Comparison of ENCODE assay signal across 10 cellular contexts in genomic region chr9:97981828-97982164, GRCh38. TPM values are rescaled to one million over a fixed set of nuclear protein-coding genes. Genes with fewer than 3 reads are reported as not detected.
A peak's percentile ranks its signal among the peaks of the same experiment; 100 is the strongest.
DNase-seq lines count a peak whose midpoint lies in the region; ATAC-seq, FAIRE-seq and TF ChIP-seq lines count a peak whose summit lies in the region.
"Had no signal": no experiment of that assay in that cellular context is flagged by ENCODE, and none has a peak within 500 bp of the region (broad histone marks: within the 10 kb centered on the region; RNA-seq: fewer than 3 reads in every experiment).

No MANE protein-coding gene starts in this region.

- H3K36me3 Mint-ChIP-seq in GM23338 (ENCODE audit: low read depth) (peaks cover 8% of the 10 kb centered on the region; the same call in 1 of the 3 replicates), memory B cell (no peaks in the 10 kb centered on the region)
- H3K36me3 Mint-ChIP-seq in activated CD8-positive, alpha-beta T cell treated with anti-CD3 and anti-CD28 coated beads for 36 hours (ENCODE audit: low read depth): peaks cover 20% of the 10 kb centered on the region
- H3K36me3 Mint-ChIP-seq in effector memory CD8-positive, alpha-beta T cell (ENCODE audit: insufficient read depth): peaks cover 14% of the 10 kb centered on the region

- TF ChIP-seq CTCF in A549 (IDR thresholded peaks at IDR 0.05) (no peak), GM23338 (conservative IDR thresholded peaks at IDR 0.05; ENCODE audit: low read depth in 2 of 2) (no peak)
- no peak for TF ChIP-seq CTCF in activated CD8-positive, alpha-beta T cell treated with anti-CD3 and anti-CD28 coated beads for 36 hours (IDR thresholded peaks at IDR 0.05)

- H3K4me1 ChIP-seq in A549 (peaks cover 26% of the 10 kb centered on the region), GM23338 (ENCODE audit: insufficient read depth) (peaks cover 11% of the 10 kb centered on the region; the same call in 1 of the 2 replicates)

- CTCF ChIA-PET in A549 (lab: Yijun Ruan, JAX): interaction anchor here (0.7 to 3.4 kb wide), 6 partner anchors 11 to 59 kb away, joined by 3 to 35 read pairs (median 4); partner anchors contain the start of gene TRMO
- CTCF ChIA-PET in activated CD8-positive, alpha-beta T cell treated with anti-CD3 and anti-CD28 coated beads for 36 hours (lab: Charles Lee): interaction anchor here (1.2 to 8.4 kb wide), 6 partner anchors 13 to 64 kb away, joined by 4 to 74 read pairs (median 4); partner anchors contain the start of gene TRMO

- H4K20me1 ChIP-seq in GM23338 (replicated peaks; ENCODE audit: insufficient read depth): peaks cover 22% of the 10 kb centered on the region

- in situ Hi-C loops in KBM-7 (cut with MboI; ENCODE audit: low pct_unique_long_range_greater_than_20kb, low sequenced_read_pairs): no loop called here

- H3K4me3 Mint-ChIP-seq in GM23338 (no peak overlapping the region; the same call in 2 of the 3 replicates), memory B cell (no peak overlapping the region)
- H3K4me3 Mint-ChIP-seq in activated CD8-positive, alpha-beta T cell treated with anti-CD3 and anti-CD28 coated beads for 36 hours: peak overlapping the region; percentile 83
- H3K4me3 Mint-ChIP-seq in effector memory CD8-positive, alpha-beta T cell: peak overlapping the region in 1 of 2 donors; percentile 48

- H3K4me1 Mint-ChIP-seq in GM23338 (peaks cover 10% of the 10 kb centered on the region), memory B cell (peaks cover 13% of the 10 kb centered on the region)
- H3K4me1 Mint-ChIP-seq in activated CD8-positive, alpha-beta T cell treated with anti-CD3 and anti-CD28 coated beads for 36 hours (ENCODE audit: low read depth): peaks cover 44% of the 10 kb centered on the region
- peaks cover 16 to 24% of the 10 kb centered on the region in 2 donors for H3K4me1 Mint-ChIP-seq in effector memory CD8-positive, alpha-beta T cell (ENCODE audit: low read depth in 2 of 2)

- no peak for TF ChIP-seq RAD21 in A549 (conservative IDR thresholded peaks at IDR 0.05 in 1 of 2, IDR thresholded peaks at IDR 0.05 in 1 of 2)

- POLR2A ChIA-PET in A549 (lab: Yijun Ruan, JAX): interaction anchor here (1.7 to 2.5 kb wide), 2 partner anchors 59 to 75 kb away, joined by 7 to 13 read pairs; partner anchors contain the start of genes NANS and TRMO
- POLR2A ChIA-PET in activated CD8-positive, alpha-beta T cell treated with anti-CD3 and anti-CD28 coated beads for 36 hours (lab: Charles Lee): interaction anchor here (0.9 to 17.6 kb wide), 14 partner anchors 8 to 77 kb away, joined by 3 to 201 read pairs (median 21); partner anchors contain the start of genes HEMGN and TRMO

- H3K79me2 ChIP-seq in GM23338 (replicated peaks; ENCODE audit: insufficient read depth): peaks cover 18% of the 10 kb centered on the region

- peaks cover 3% of the 10 kb centered on the region; the same call in 1 of the 3 replicates for H3K9me3 Mint-ChIP-seq in GM23338
- no peaks in the 10 kb centered on the region for H3K9me3 Mint-ChIP-seq in activated CD8-positive, alpha-beta T cell treated with anti-CD3 and anti-CD28 coated beads for 36 hours
- H3K9me3 Mint-ChIP-seq in memory B cell: no peaks in the 10 kb centered on the region
- no peaks in the 10 kb centered on the region for H3K9me3 Mint-ChIP-seq in effector memory CD8-positive, alpha-beta T cell

- intact Hi-C loops in activated CD8-positive, alpha-beta T cell treated with anti-CD3 and anti-CD28 coated beads for 36 hours (cut with micrococcal nuclease): loop anchor here (2.0 kb wide), 1 partner anchor 59 kb away; the partner anchor contains the start of gene TRMO

- no peak overlapping the region for H2AFZ ChIP-seq in GM23338

- peak overlapping the region; percentile 34 to 99; a peak in 3 of 6 replicates for H3K27ac ChIP-seq in A549
- no peak overlapping the region for H3K27ac ChIP-seq in GM23338 (ENCODE audit: low read depth)

- no peaks in the 10 kb centered on the region for H3K36me3 ChIP-seq in GM23338 (ENCODE audit: insufficient read depth)
- H3K36me3 ChIP-seq: neutrophil had no signal

- H3F3A ChIP-seq in GM23338 (replicated peaks; ENCODE audit: low read depth): no peaks in the 10 kb centered on the region

- peaks cover 83% of the 10 kb centered on the region for H3K27me3 ChIP-seq in GM23338 (ENCODE audit: insufficient read depth)
- H3K27me3 ChIP-seq: neutrophil had no signal

- peaks cover 70% of the 10 kb centered on the region for H3K27me3 Mint-ChIP-seq in GM23338 (ENCODE audit: insufficient read depth, low read depth, poor library complexity)
- no peaks in the 10 kb centered on the region for H3K27me3 Mint-ChIP-seq in activated CD8-positive, alpha-beta T cell treated with anti-CD3 and anti-CD28 coated beads for 36 hours
- H3K27me3 Mint-ChIP-seq in memory B cell: no peaks in the 10 kb centered on the region
- no peaks in the 10 kb centered on the region for H3K27me3 Mint-ChIP-seq in effector memory CD8-positive, alpha-beta T cell

- no peak for TF ChIP-seq POLR2A in A549 (IDR thresholded peaks at IDR 0.05; ENCODE audit: low read length)

- no peak for DNase-seq in A549 (ENCODE audit: low read depth in 1 of 2, low spot score in 1 of 2)
- DNase-seq in GM23338 (ENCODE audit: low spot score): no peak
- DNase-seq in activated CD8-positive, alpha-beta T cell treated with anti-CD3 and anti-CD28 coated beads for 36 hours: no peak
- no peak for DNase-seq in memory B cell (ENCODE audit: low spot score in 2 of 2)
- no peak for DNase-seq in KBM-7
- DNase-seq in T1000 (lab: John Stamatoyannopoulos, UW): no peak
- no peak for DNase-seq in superior temporal gyrus (ENCODE audit: extremely low spot score)
- DNase-seq in effector memory CD8-positive, alpha-beta T cell: no peak
- DNase-seq: NCI-H1417 treated with DMSO at 0.1 percent for 48 hours had no signal

- H3K9me3 ChIP-seq in A549: no peaks in the 10 kb centered on the region
- H3K9me3 ChIP-seq: neutrophil had no signal

- TF ChIP-seq EP300 in A549 (IDR thresholded peaks at IDR 0.05): no peak

- H3K27ac Mint-ChIP-seq in GM23338 (no peak overlapping the region), memory B cell (peak overlapping the region; percentile 92)
- H3K27ac Mint-ChIP-seq in activated CD8-positive, alpha-beta T cell treated with anti-CD3 and anti-CD28 coated beads for 36 hours: peak overlapping the region; percentile 88
- H3K27ac Mint-ChIP-seq in effector memory CD8-positive, alpha-beta T cell: no peak overlapping the region

- no peak for FAIRE-seq in A549 (lab: Jason Lieb, UNC)

- H3K4me2 ChIP-seq in A549 (peak overlapping the region; percentile 91), GM23338 (no peak overlapping the region)

- H3K4me3 ChIP-seq in A549 (peak overlapping the region; percentile 86; the same call in 2 of the 3 replicates), GM23338 (peak overlapping the region; percentile 93; the same call in 1 of the 2 replicates)

- H3K9me2 ChIP-seq in GM23338 (ENCODE audit: insufficient read depth): no peaks in the 10 kb centered on the region

- ATAC-seq in A549: no peak
- no peak for ATAC-seq in GM23338
- no peak for ATAC-seq in activated CD8-positive, alpha-beta T cell treated with anti-CD3 and anti-CD28 coated beads for 36 hours
- no peak for ATAC-seq in memory B cell (ENCODE audit: low read depth)
- ATAC-seq in effector memory CD8-positive, alpha-beta T cell (replicated peaks): no peak

- 88% methylated on average over 4 of the region's 4 CpGs for WGBS in A549 (ENCODE audit: missing lambda C conversion rate)

TF ChIP-seq in A549, 52 proteins besides CTCF, POLR2A, EP300 and RAD21:
- no peak for TF ChIP-seq HEYL (CRISPR knock-in tag; IDR thresholded peaks at IDR 0.05)

TF ChIP-seq in GM23338, 12 proteins besides CTCF, POLR2A, EP300 and RAD21 (continues in another document):
- TF ChIP-seq STAT1 (IDR thresholded peaks at IDR 0.05; ENCODE audit: unreplicated experiment) (no peak), JUNB (IDR thresholded peaks at IDR 0.05; ENCODE audit: unreplicated experiment) (no peak), POLR2AphosphoS5 (IDR thresholded peaks at IDR 0.05; ENCODE audit: low read depth) (no peak), EZH2 (IDR thresholded peaks at IDR 0.05; ENCODE audit: low read depth, unreplicated experiment) (no peak)

RNA-seq across cellular contexts. Expression of gene ANP32B, which starts 1.3 kb away (rescaled TPM):
- 97.0 and 127 TPM in 2 replicates for polyA plus RNA-seq in A549 (2011; rRNA removed)
- polyA plus RNA-seq in A549 (2012; cell fraction: cytosol; rRNA removed): 49.0 and 58.8 TPM in 2 replicates
- polyA plus RNA-seq in A549 (2012; cell fraction: nucleus; rRNA removed): 12.9 and 16.1 TPM in 2 replicates
- polyA plus RNA-seq in A549 (2017; fragmentation: RNase III; extraction: RNeasy Plus Mini Kit Qiagen cat#74134 plus additional on column Dnase treatment): 346 to 360 TPM (median 350 TPM) in 3 replicates
- polyA minus RNA-seq in A549 (2011; rRNA and poly(A)+ RNA removed): 24.4 and 30.3 TPM in 2 replicates
- 13.1 and 21.0 TPM in 2 replicates for total RNA-seq in GM23338 (2014; rRNA removed; shearing (Covaris generic))
- 114 and 117 TPM in 2 replicates for polyA plus RNA-seq in GM23338 (2016; fragmentation: Nextera tagmentation; extraction: Ambion mirVana)
- total RNA-seq in activated CD8-positive, alpha-beta T cell treated with anti-CD3 and anti-CD28 coated beads for 36 hours: 100 to 1,000 TPM; 374 to 389 TPM

RNA-seq across cellular contexts. Expression of gene HEMGN, which starts 43.8 kb away (rescaled TPM):
- polyA plus RNA-seq in A549 (2011; rRNA removed) (not detected in 2 replicates), A549 (2017; fragmentation: RNase III; extraction: RNeasy Plus Mini Kit Qiagen cat#74134 plus additional on column Dnase treatment) (not detected in 3 replicates), GM23338 (2016; fragmentation: Nextera tagmentation; extraction: Ambion mirVana) (not detected in 2 replicates)
- polyA plus RNA-seq in A549 (2012; cell fraction: cytosol; rRNA removed): not detected in 2 replicates
- polyA plus RNA-seq in A549 (2012; cell fraction: nucleus; rRNA removed): not detected in 2 replicates
- polyA minus RNA-seq in A549 (2011; rRNA and poly(A)+ RNA removed): not detected in 2 replicates
- total RNA-seq in GM23338 (2014; rRNA removed; shearing (Covaris generic)): not detected in 2 replicates
- 1 to 10 TPM; 1.2 to 1.4 TPM for total RNA-seq in activated CD8-positive, alpha-beta T cell treated with anti-CD3 and anti-CD28 coated beads for 36 hours

RNA-seq across cellular contexts. Expression of gene TRMO, which starts 59.5 kb away (rescaled TPM):
- polyA plus RNA-seq in A549 (2011; rRNA removed) (18.8 and 19.4 TPM in 2 replicates), A549 (2017; fragmentation: RNase III; extraction: RNeasy Plus Mini Kit Qiagen cat#74134 plus additional on column Dnase treatment) (12.0 to 13.1 TPM (median 12.3 TPM) in 3 replicates), GM23338 (2016; fragmentation: Nextera tagmentation; extraction: Ambion mirVana) (4.7 and 5.0 TPM in 2 replicates)
- polyA plus RNA-seq in A549 (2012; cell fraction: cytosol; rRNA removed): 11.3 and 12.2 TPM in 2 replicates
- 8.0 and 15.0 TPM in 2 replicates for polyA plus RNA-seq in A549 (2012; cell fraction: nucleus; rRNA removed)
- polyA minus RNA-seq in A549 (2011; rRNA and poly(A)+ RNA removed): 15.9 and 16.4 TPM in 2 replicates
- 6.4 and 9.7 TPM in 2 replicates for total RNA-seq in GM23338 (2014; rRNA removed; shearing (Covaris generic))
- total RNA-seq in activated CD8-positive, alpha-beta T cell treated with anti-CD3 and anti-CD28 coated beads for 36 hours: 10 to 100 TPM; 12.6 to 13.3 TPM

Comparison
In these comparisons a context has a peak if more than half of its experiments do, and no peak if none do; other contexts are left out.
1. H3K27ac Mint-ChIP-seq: peak in activated CD8-positive, alpha-beta T cell treated with anti-CD3 and anti-CD28 coated beads for 36 hours (single experiment) and memory B cell (single experiment); none in GM23338 (single experiment) and effector memory CD8-positive, alpha-beta T cell (0 of 2).
2. RNA of gene ANP32B, which starts 1.3 kb away (total RNA-seq): 374 to 389 TPM in activated CD8-positive, alpha-beta T cell treated with anti-CD3 and anti-CD28 coated beads for 36 hours; 13.1 to 21.0 TPM in GM23338; every median in the first group is over 10 times any median in the second.